ENCODE assay signal across 11 cellular contexts in the genomic region with DNA sequence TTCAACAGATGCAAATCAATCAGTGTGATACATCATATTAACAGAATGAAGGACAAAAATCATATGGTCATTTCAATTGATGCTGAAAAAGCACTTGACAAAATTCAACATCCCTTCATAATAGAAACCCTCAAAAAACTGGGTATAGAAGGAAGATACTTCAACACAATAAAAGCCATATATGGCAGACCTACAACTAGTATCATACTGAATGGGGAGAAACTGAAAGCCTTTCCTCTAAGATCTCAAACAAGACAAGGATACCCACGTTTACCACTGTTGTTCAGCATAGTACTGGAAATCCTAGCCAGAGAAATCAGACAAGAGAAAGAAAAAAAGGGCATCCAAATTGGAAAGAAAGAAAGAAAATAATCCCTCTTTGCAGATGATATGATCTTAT. TPM values are rescaled to one million over a fixed set of nuclear protein-coding genes. Genes with fewer than 3 reads are reported as not detected.
"Had no signal": no experiment of that assay in that cellular context is flagged by ENCODE, and none has a peak within 500 bp of the region (broad histone marks: within the 10 kb centered on the region; RNA-seq: fewer than 3 reads in every experiment).

No MANE protein-coding gene starts in this region.

- H3K4me2 ChIP-seq: KMS-11 had no signal

- H2AFZ ChIP-seq: GM23248 had no signal

- DNase-seq: GM23248, GOT3, H9, HCEC 1CT, HFFc6, Karpas-422, KBM-7 had no signal

- H3K4me3 ChIP-seq: GM23248 had no signal

- H3K27ac ChIP-seq: GM23248, HL-60, KMS-11 had no signal

RNA-seq across cellular contexts. Expression of a gene that starts 47.1 kb away (rescaled TPM):
- total RNA-seq: GM23248, H4, H9, HFFc6, HT1080 had no signal
